Comparison of ENCODE assay signal across 20 cellular contexts in the genomic region with DNA sequence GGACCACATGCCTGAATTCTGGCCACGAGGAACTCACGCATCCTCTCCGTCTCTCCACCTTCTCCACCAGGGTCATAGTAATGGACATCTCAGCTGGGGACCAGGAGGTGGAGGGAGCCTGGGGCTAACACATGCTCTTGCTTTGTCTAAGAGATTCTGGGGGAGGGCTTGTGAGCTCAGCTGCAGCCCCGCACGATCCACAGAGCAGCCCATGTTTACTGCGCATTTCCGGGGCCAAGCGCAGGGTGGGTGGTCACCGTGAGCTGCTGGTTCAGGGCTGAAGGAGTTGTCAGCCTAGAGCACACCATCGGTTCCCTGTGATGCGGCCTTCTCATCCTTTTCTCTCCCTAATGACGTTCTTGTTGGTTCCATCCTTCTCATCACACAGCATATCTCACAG. TPM values are rescaled to one million over a fixed set of nuclear protein-coding genes. Genes with fewer than 3 reads are reported as not detected.
"Had no signal": no experiment of that assay in that cellular context is flagged by ENCODE, and none has a peak within 500 bp of the region (broad histone marks: within the 10 kb centered on the region; RNA-seq: fewer than 3 reads in every experiment).

No MANE protein-coding gene starts in this region.

- H3K9me3 ChIP-seq: SK-N-SH had no signal

- DNase-seq: KBM-7, NCI-H1092, NCI-H1105 treated with DMSO at 0.1 percent for 48 hours, NCI-H1417 treated with DMSO at 0.1 percent for 48 hours, NCI-H1694, NCI-H187 treated with DMSO at 0.1 percent for 48 hours, NCI-H2029 treated with DMSO at 0.1 percent for 48 hours, NCI-H2171 treated with DMSO at 0.1 percent for 48 hours, NCI-H345, NCI-H524, NCI-H69, NCI-H774, SHP77, SK-N-SH, SW 1271 had no signal

- H3K9ac ChIP-seq: SK-N-SH had no signal

- H3K4me2 ChIP-seq: SK-N-SH had no signal

- H3K9me2 ChIP-seq: SK-N-SH had no signal

RNA-seq across cellular contexts. Expression of a gene that starts 7.5 kb away (rescaled TPM):
- total RNA-seq: LHCN-M2, MCF 10A, NCI-H460, SK-MEL-5 had no signal
- polyA plus RNA-seq: SK-N-SH had no signal

RNA-seq across cellular contexts. Expression of a gene that starts 8.1 kb away (rescaled TPM):
- total RNA-seq: LHCN-M2, MCF 10A, NCI-H460, SK-MEL-5 had no signal
- polyA plus RNA-seq: SK-N-SH had no signal

RNA-seq across cellular contexts. Expression of a gene that starts 37.6 kb away (rescaled TPM):
- total RNA-seq: LHCN-M2 had no signal
- polyA plus RNA-seq: SK-N-SH had no signal

RNA-seq across cellular contexts. Expression of a gene that starts 43.1 kb away (rescaled TPM):
- total RNA-seq: LHCN-M2, MCF 10A, NCI-H460 had no signal
- polyA plus RNA-seq: SK-N-SH had no signal

RNA-seq across cellular contexts. Expression of a gene that starts 45.4 kb away (rescaled TPM):
- total RNA-seq: HT-29, LHCN-M2, MCF 10A, NCI-H460, SK-MEL-5 had no signal
- polyA plus RNA-seq: SK-N-SH had no signal
